8 cellular contexts compared by ENCODE assay signal in genomic region chr7:139075031-139075652, GRCh38. TPM values are rescaled to one million over a fixed set of nuclear protein-coding genes. Genes with fewer than 3 reads are reported as not detected.
DNase-seq lines count a peak whose midpoint lies in the region; ATAC-seq lines count a peak whose summit lies in the region.

No MANE protein-coding gene starts in this region.

- peak; percentile 84 for ATAC-seq in GM18907 (IDR thresholded peaks at IDR 0.05; ENCODE audit: unreplicated experiment)
- peak; percentile 87 for ATAC-seq in HG03159 (IDR thresholded peaks at IDR 0.05; ENCODE audit: unreplicated experiment)
- ATAC-seq in left lobe of liver: peak; percentile 95

- peak; percentile 88 for DNase-seq in Ammon's horn (ENCODE audit: low spot score)
- peak; percentile 80 for DNase-seq in NCI-H2196 (lab: John Stamatoyannopoulos, UW; ENCODE audit: unreplicated experiment)
- peak; percentile 46 for DNase-seq in activated CD4-positive, CD25-positive, alpha-beta regulatory T cell treated with anti-CD3 and anti-CD28 coated beads, Interleukin-2, amount 50 U/mL, for 16 hours (ENCODE audit: low read depth, low spot score)
- peak; percentile 46 for DNase-seq in cerebellum (ENCODE audit: low spot score)
- DNase-seq in left lobe of liver (ENCODE audit: low spot score): peak; percentile 67
- peak; percentile 37 to 50 for DNase-seq in stimulated activated CD4-positive, alpha-beta T cell treated with anti-CD3 and anti-CD28 coated beads, Interleukin-4, amount 100 ng/mL, for 48 hours (ENCODE audit: low read depth in 2 of 2)

RNA-seq across cellular contexts. Expression of gene ZC3HAV1, which starts 34.4 kb away (rescaled TPM):
- total RNA-seq in cerebellum: 6.3 TPM
- 16.8 TPM for total RNA-seq in left lobe of liver

RNA-seq across cellular contexts. Expression of gene ZC3HAV1L, which starts 39.3 kb away (rescaled TPM):
- total RNA-seq in cerebellum (19.5 TPM), left lobe of liver (0.93 TPM)

Comparison
In these comparisons a context has a peak if more than half of its experiments do, and no peak if none do; other contexts are left out.
1. Peak in every context shown above with its lines: DNase-seq and ATAC-seq.
2. RNA of gene ZC3HAV1L, which starts 39.3 kb away (total RNA-seq): 19.5 TPM in cerebellum (single experiment); 0.93 TPM in left lobe of liver (single experiment); every median in the first group is over 10 times any median in the second.